9 cellular contexts compared by ENCODE assay signal in genomic region chr15:45642203-45642932, GRCh38. TPM values are rescaled to one million over a fixed set of nuclear protein-coding genes. Genes with fewer than 3 reads are reported as not detected.
DNase-seq lines count a peak whose midpoint lies in the region; ATAC-seq and TF ChIP-seq lines count a peak whose summit lies in the region.
"Had no signal": no experiment of that assay in that cellular context is flagged by ENCODE, and none has a peak within 500 bp of the region (broad histone marks: within the 10 kb centered on the region; RNA-seq: fewer than 3 reads in every experiment).

No MANE protein-coding gene starts in this region.

- TF ChIP-seq EP300 in esophagus muscularis mucosa (IDR thresholded peaks at IDR 0.05), result no peak

- H4K20me1 ChIP-seq in BLaER1 treated with 17β-estradiol and CSF1 and Interleukin-3, amounts not matched to agents 10 nM and 100 nM, result peaks cover 0 to 35% (median 0%) of the 10 kb centered on the region in 11 experiments; a peak in 3 of 22 replicates

- ATAC-seq in HG03354 (IDR thresholded peaks at IDR 0.05; ENCODE audit: poor library complexity, severe bottlenecking, unreplicated experiment), result no peak
- ATAC-seq: GM12878 had no signal

- peak overlapping the region in 2 of 11 experiments; percentile 3 to 34; a peak in 2 of 22 replicates for H3K9ac ChIP-seq in BLaER1 treated with 17β-estradiol and CSF1 and Interleukin-3, amounts not matched to agents 10 nM and 100 nM

- H3K27ac ChIP-seq in BLaER1 treated with 17β-estradiol and CSF1 and Interleukin-3, amounts not matched to agents 10 nM and 100 nM, result peak overlapping the region in 7 of 11 experiments; percentile 2 to 98 (median 97); a peak in 11 of 22 replicates
- peak overlapping the region; percentile 70 to 90 (median 83) for H3K27ac ChIP-seq in esophagus muscularis mucosa (replicated peaks in 1 of 4)
- peak overlapping the region; percentile 41 to 45 for H3K27ac ChIP-seq in prostate gland

- no peak for TF ChIP-seq POLR2A in esophagus muscularis mucosa (IDR thresholded peaks at IDR 0.05; ENCODE audit: low read depth)
- no peak for TF ChIP-seq POLR2A in prostate gland (IDR thresholded peaks at IDR 0.05)

- no peak for TF ChIP-seq CTCF in esophagus muscularis mucosa (IDR thresholded peaks at IDR 0.05)
- no peak for TF ChIP-seq CTCF in prostate gland (IDR thresholded peaks at IDR 0.05)

- 44% methylated on average over 7 of the region's 7 CpGs for WGBS in esophagus muscularis mucosa
- WGBS in prostate gland, result 51% methylated on average over 7 of the region's 7 CpGs

- H3K27me3 ChIP-seq in BLaER1 treated with 17β-estradiol and CSF1 and Interleukin-3, amounts not matched to agents 10 nM and 100 nM, result no peaks in the 10 kb centered on the region
- no peaks in the 10 kb centered on the region for H3K27me3 ChIP-seq in esophagus muscularis mucosa
- H3K27me3 ChIP-seq in prostate gland (replicated peaks; ENCODE audit: insufficient read depth), result no peaks in the 10 kb centered on the region

- H3K4me2 ChIP-seq in BLaER1 treated with 17β-estradiol and CSF1 and Interleukin-3, amounts not matched to agents 10 nM and 100 nM, result peak overlapping the region in 6 of 11 experiments; percentile 37 to 96 (median 95); a peak in 11 of 22 replicates

- DNase-seq in NOMO-1 treated with DMSO at 0.1 percent for 48 hours (lab: John Stamatoyannopoulos, UW; ENCODE audit: unreplicated experiment) (peak; percentile 4), esophagus muscularis mucosa (ENCODE audit: extremely low spot score) (no peak), prostate gland (ENCODE audit: low spot score) (no peak), SHP77 (lab: John Stamatoyannopoulos, UW) (no peak), HT-29 (ENCODE audit: low spot score) (no peak)
- DNase-seq in stimulated activated CD4-positive, alpha-beta T cell treated with anti-CD3 and anti-CD28 coated beads, Interleukin-4, amount 100 ng/mL, for 1 hour, result no peak

- H3K4me3 ChIP-seq in BLaER1 treated with 17β-estradiol and CSF1 and Interleukin-3, amounts not matched to agents 10 nM and 100 nM, result no peak overlapping the region; a peak in 1 of 20 replicates
- H3K4me3 ChIP-seq in esophagus muscularis mucosa, result peak overlapping the region in 2 of 4 donors; percentile 6 to 35
- H3K4me3 ChIP-seq in prostate gland, result no peak overlapping the region
- H3K4me3 ChIP-seq: GM12878 had no signal

- H3K4me1 ChIP-seq in BLaER1 treated with 17β-estradiol and CSF1 and Interleukin-3, amounts not matched to agents 10 nM and 100 nM, result peaks cover 8 to 97% (median 71%) of the 10 kb centered on the region in 10 experiments
- H3K4me1 ChIP-seq in esophagus muscularis mucosa, result peaks cover 57 to 92% (median 91%) of the 10 kb centered on the region in 4 donors
- H3K4me1 ChIP-seq in prostate gland (replicated peaks), result peaks cover 11% of the 10 kb centered on the region

- intact Hi-C loops in esophagus muscularis mucosa (cut with DNase I) (no loop called here), prostate gland (cut with DNase I) (no loop called here)

- peaks cover 0 to 35% (median 0%) of the 10 kb centered on the region in 11 experiments; a peak in 10 of 22 replicates for H3K9me3 ChIP-seq in BLaER1 treated with 17β-estradiol and CSF1 and Interleukin-3, amounts not matched to agents 10 nM and 100 nM (replicated peaks in 1 of 11)
- no peaks in the 10 kb centered on the region for H3K9me3 ChIP-seq in esophagus muscularis mucosa
- H3K9me3 ChIP-seq in prostate gland, result no peaks in the 10 kb centered on the region

- peaks cover 0 to 69% (median 0%) of the 10 kb centered on the region in 11 experiments; a peak in 8 of 22 replicates for H3K36me3 ChIP-seq in BLaER1 treated with 17β-estradiol and CSF1 and Interleukin-3, amounts not matched to agents 10 nM and 100 nM
- H3K36me3 ChIP-seq in esophagus muscularis mucosa (no peaks in the 10 kb centered on the region), prostate gland (no peaks in the 10 kb centered on the region)

RNA-seq across cellular contexts. Expression of gene SQOR, which starts 7.5 kb away (rescaled TPM):
- total RNA-seq in esophagus muscularis mucosa, result 10 to 100 TPM; 49.8 to 80.4 (median 67.8) TPM
- 10 to 100 TPM; 29.4 to 83.8 TPM for total RNA-seq in prostate gland
- total RNA-seq in HT-29 (2014; rRNA removed; shearing (Covaris generic)), result 14.5 and 20.2 TPM in 2 replicates

RNA-seq across cellular contexts. Expression of gene BLOC1S6, which starts 55.2 kb away (rescaled TPM):
- total RNA-seq in esophagus muscularis mucosa (10 to 100 TPM; 37.5 to 58.1 (median 49.2) TPM), prostate gland (10 to 100 TPM; 46.0 to 82.5 TPM)
- 18.5 and 25.4 TPM in 2 replicates for total RNA-seq in HT-29 (2014; rRNA removed; shearing (Covaris generic))

Comparison
In these comparisons a context has a peak if more than half of its experiments do, and no peak if none do; other contexts are left out.
1. H3K27ac ChIP-seq: peak in every context shown above with its lines; median percentile 97 in BLaER1 treated with 17β-estradiol and CSF1 and Interleukin-3, amounts not matched to agents 10 nM and 100 nM; 83 in esophagus muscularis mucosa; 43 in prostate gland.